8 cellular contexts compared by ENCODE assay signal in genomic region chr7:47786557-47787248, GRCh38.
DNase-seq lines count a peak whose midpoint lies in the region; ATAC-seq, FAIRE-seq and TF ChIP-seq lines count a peak whose summit lies in the region.

No MANE protein-coding gene starts in this region.

- peak overlapping the region; percentile 70 for H3K9ac ChIP-seq in mammary epithelial cell (ENCODE audit: insufficient read depth, low read length)

- H3K27ac ChIP-seq in mammary epithelial cell (ENCODE audit: insufficient read depth, low read depth, low read length) (peak overlapping the region; percentile 98), left lung (peak overlapping the region; percentile 35 to 49), tibial nerve (peak overlapping the region; percentile 48 to 85 (median 72))

- no peaks in the 10 kb centered on the region for H3K9me3 ChIP-seq in mammary epithelial cell (replicated peaks; ENCODE audit: insufficient read depth, low read length)
- H3K9me3 ChIP-seq in left lung, result no peaks in the 10 kb centered on the region
- no peaks in the 10 kb centered on the region for H3K9me3 ChIP-seq in tibial nerve

- H3K79me2 ChIP-seq in mammary epithelial cell (ENCODE audit: insufficient read depth, low read length), result no peaks in the 10 kb centered on the region

- no TSS peak for BruUV-seq in mammary epithelial cell (replicated peaks; lab: Mats Ljungman, UMichigan)

- H3K4me2 ChIP-seq in mammary epithelial cell (ENCODE audit: insufficient read depth, low read depth, low read length), result peak overlapping the region; percentile 52

- TF ChIP-seq CTCF in mammary epithelial cell (conservative IDR thresholded peaks at IDR 0.05 in 1 of 2, IDR thresholded peaks at IDR 0.05 in 1 of 2; ENCODE audit: extremely low read depth in 1 of 2, insufficient read depth in 1 of 2, low read depth in 1 of 2, low read length in 2 of 2), result no peak
- TF ChIP-seq CTCF in left lung (IDR thresholded peaks at IDR 0.05), result no peak
- no peak for TF ChIP-seq CTCF in tibial nerve (IDR thresholded peaks at IDR 0.05)

- TF ChIP-seq EP300 in tibial nerve (IDR thresholded peaks at IDR 0.05), result peak; percentile 7 to 85

- WGBS in mammary epithelial cell (ENCODE audit: low coverage, missing lambda C conversion rate), result 0% methylated on average over 11 of the region's 11 CpGs
- WGBS in tibial nerve, 2 donors, result 17 to 25% methylated on average over 11 of the region's 11 CpGs

- TF ChIP-seq POLR2A in tibial nerve (IDR thresholded peaks at IDR 0.05), result no peak

- intact Hi-C loops in mammary epithelial cell (cut with micrococcal nuclease), result loop anchor here (2.0 kb wide), 2 partner anchors 54 to 186 kb away; no protein-coding TSS in a partner anchor
- intact Hi-C loops in left lung (cut with DNase I), result no loop called here

- no peaks in the 10 kb centered on the region for H3K36me3 ChIP-seq in mammary epithelial cell (ENCODE audit: insufficient read depth, low read length)
- no peaks in the 10 kb centered on the region for H3K36me3 ChIP-seq in left lung
- H3K36me3 ChIP-seq in tibial nerve, result no peaks in the 10 kb centered on the region

- DNase-seq in HTR-8/SVneo (ENCODE audit: insufficient read length, low spot score), result peak; percentile 91
- peak; percentile 99 for DNase-seq in mammary epithelial cell
- DNase-seq in left lung, result peak; percentile 74 to 76
- peak; percentile 21 to 55 for DNase-seq in tibial nerve (ENCODE audit: low spot score in 2 of 2)
- no peak for DNase-seq in activated naive CD4-positive, alpha-beta T cell (lab: John Stamatoyannopoulos, UW)
- no peak for DNase-seq in activated naive CD4-positive, alpha-beta T cell treated with anti-CD3 and anti-CD28 coated beads, Interleukin-2, amount 50 U/mL, for 16 hours

- in situ Hi-C loops in mammary epithelial cell (cut with MboI; ENCODE audit: low sequenced_read_pairs in 2 of 2), result no loop called here

- ATAC-seq in left lung, result peak; percentile 92
- ATAC-seq in GM21390 (IDR thresholded peaks at IDR 0.05; ENCODE audit: unreplicated experiment), result no peak
- no peak for ATAC-seq in HG03442 (IDR thresholded peaks at IDR 0.05; ENCODE audit: unreplicated experiment)

- H3K4me3 ChIP-seq in mammary epithelial cell (replicated peaks in 1 of 3; ENCODE audit: insufficient read depth in 1 of 3, low read depth in 2 of 3, low read length in 3 of 3) (no peak overlapping the region), left lung (no peak overlapping the region), tibial nerve (no peak overlapping the region)

- H3K27me3 ChIP-seq in mammary epithelial cell (ENCODE audit: insufficient read depth, low read length), result no peaks in the 10 kb centered on the region
- no peaks in the 10 kb centered on the region for H3K27me3 ChIP-seq in left lung
- H3K27me3 ChIP-seq in tibial nerve, result no peaks in the 10 kb centered on the region

- peak overlapping the region; percentile 14 for H2AFZ ChIP-seq in mammary epithelial cell (ENCODE audit: low read depth, low read length)

- no peaks in the 10 kb centered on the region for H4K20me1 ChIP-seq in mammary epithelial cell (ENCODE audit: insufficient read depth, low read length)

- dilution Hi-C loops in mammary epithelial cell (cut with HindIII; ENCODE audit: low sequenced_read_pairs), result no loop called here

- H3K4me1 ChIP-seq in mammary epithelial cell (ENCODE audit: insufficient read depth, low read length) (peaks cover 55% of the 10 kb centered on the region), left lung (peaks cover 0 to 16% of the 10 kb centered on the region in 2 donors), tibial nerve (peaks cover 0 to 59% (median 32%) of the 10 kb centered on the region in 4 donors)

- FAIRE-seq in HTR-8/SVneo (lab: Jason Lieb, UNC), result peak; percentile 63

- CTCF ChIA-PET in mammary epithelial cell (lab: Charles Lee; ENCODE audit: low non-redundant PET), result interaction anchor here (0.5 kb wide), 1 partner anchor 11 kb away, joined by 4 read pairs; no protein-coding TSS in a partner anchor

Comparison
In these comparisons a context has a peak if more than half of its experiments do, and no peak if none do; other contexts are left out.
1. DNase-seq: peak in HTR-8/SVneo (single experiment), mammary epithelial cell (single experiment), left lung (2 of 2) and tibial nerve (2 of 2); none in activated naive CD4-positive, alpha-beta T cell (0 of 4) and activated naive CD4-positive, alpha-beta T cell treated with anti-CD3 and anti-CD28 coated beads, Interleukin-2, amount 50 U/mL, for 16 hours (single experiment).
2. H3K27ac ChIP-seq: peak in every context shown above with its lines; median percentile 98 in mammary epithelial cell; 72 in tibial nerve; 42 in left lung.